Comparison of ENCODE assay signal across 16 cellular contexts in genomic region chr10:113712755-113713154, GRCh38. TPM values are rescaled to one million over a fixed set of nuclear protein-coding genes. Genes with fewer than 3 reads are reported as not detected.
"Had no signal": no experiment of that assay in that cellular context is flagged by ENCODE, and none has a peak within 500 bp of the region (broad histone marks: within the 10 kb centered on the region; RNA-seq: fewer than 3 reads in every experiment).

No MANE protein-coding gene starts in this region.

- H3K27ac ChIP-seq: lower lobe of right lung, right lobe of liver, suprapubic skin, upper lobe of left lung had no signal

- H3K9me3 ChIP-seq: lower lobe of right lung, right lobe of liver, suprapubic skin, upper lobe of left lung had no signal

- H3K27me3 ChIP-seq: right lobe of liver, suprapubic skin, upper lobe of left lung had no signal

- DNase-seq: activated CD4-positive, alpha-beta memory T cell treated with anti-CD3 and anti-CD28 coated beads for 36 hours; activated CD4-positive, alpha-beta T cell treated with anti-CD3 and anti-CD28 coated beads for 1 hour; activated gamma-delta T cell; activated T-cell treated with anti-CD3 and anti-CD28 coated beads, Interleukin-2, amount 50 U/mL, for 4 hours; dermis blood vessel endothelial cell; lower lobe of right lung; naive thymus-derived CD4-positive, alpha-beta T cell; right lobe of liver; stimulated activated CD4-positive, alpha-beta T cell treated with anti-CD3 and anti-CD28 coated beads, Interleukin-1b, Interleukin-23, amount 100 ng/mL, for 48 hours; SW 1271; upper lobe of left lung had no signal

- H3K4me3 ChIP-seq: lower lobe of right lung, right lobe of liver, suprapubic skin, upper lobe of left lung had no signal

- ATAC-seq: activated T-cell treated with anti-CD3 and anti-CD28 coated beads, Interleukin-2, amount 50 U/mL, for 4 hours; esophagus mucosa; lower lobe of right lung; naive thymus-derived CD4-positive, alpha-beta T cell; right lobe of liver; stimulated activated memory B cell treated with anti-CD40 and anti-IgM and Interleukin-4, amounts not matched to agents 10 μg/mL and 1 μg/mL and 100 μg/mL, for 72 hours had no signal

- H3K36me3 ChIP-seq: right lobe of liver had no signal

- H3K4me1 ChIP-seq: right lobe of liver, suprapubic skin had no signal

RNA-seq across cellular contexts. Expression of gene PLEKHS1, which starts 38.7 kb away (rescaled TPM):
- total RNA-seq: activated CD4-positive, alpha-beta memory T cell treated with anti-CD3 and anti-CD28 coated beads for 36 hours; activated T-cell treated with anti-CD3 and anti-CD28 coated beads, Interleukin-2, amount 50 U/mL, for 4 hours; cerebellum; dermis blood vessel endothelial cell; posterior vena cava; right lobe of liver had no signal
- polyA plus RNA-seq: naive thymus-derived CD4-positive, alpha-beta T cell had no signal

RNA-seq across cellular contexts. Expression of gene NRAP, which starts 48.9 kb away (rescaled TPM):
- total RNA-seq: activated CD4-positive, alpha-beta memory T cell treated with anti-CD3 and anti-CD28 coated beads for 36 hours; activated T-cell treated with anti-CD3 and anti-CD28 coated beads, Interleukin-2, amount 50 U/mL, for 4 hours; dermis blood vessel endothelial cell; lower lobe of right lung; naive thymus-derived CD4-positive, alpha-beta T cell had no signal
- polyA plus RNA-seq: naive thymus-derived CD4-positive, alpha-beta T cell had no signal
